In genomic region chr12:51907083-51907863, GRCh38 we compare ENCODE assay signal across 11 cellular contexts. TPM values are rescaled to one million over a fixed set of nuclear protein-coding genes. Genes with fewer than 3 reads are reported as not detected.
DNase-seq lines count a peak whose midpoint lies in the region; ATAC-seq, FAIRE-seq and TF ChIP-seq lines count a peak whose summit lies in the region.
"Had no signal": no experiment of that assay in that cellular context is flagged by ENCODE, and none has a peak within 500 bp of the region (broad histone marks: within the 10 kb centered on the region; RNA-seq: fewer than 3 reads in every experiment).

Gene ACVRL1, plus strand, starts transcription at chr12:51907504. Its CDS starts 4,971 bp downstream, at chr12:51912475.

- peaks cover 17% of the 10 kb centered on the region for H3K27me3 Mint-ChIP-seq in endothelial cell (ENCODE audit: unreplicated experiment)
- H3K27me3 Mint-ChIP-seq in activated CD4-positive, alpha-beta memory T cell treated with anti-CD3 and anti-CD28 coated beads for 36 hours, result peaks cover 21% of the 10 kb centered on the region

- TF ChIP-seq CTCF in endothelial cell (IDR thresholded peaks at IDR 0.05; ENCODE audit: unreplicated experiment) (no peak), lung (IDR thresholded peaks at IDR 0.05; ENCODE audit: control extremely low read depth, extremely low read depth) (no peak)

- H3K27ac Mint-ChIP-seq in endothelial cell (ENCODE audit: unreplicated experiment), result peak within 1 kb of the TSS; percentile 92
- H3K27ac Mint-ChIP-seq in activated CD4-positive, alpha-beta memory T cell treated with anti-CD3 and anti-CD28 coated beads for 36 hours, result no peak within 1 kb of the TSS

- H3K4me3 ChIP-seq in HUES6 (ENCODE audit: low read depth, low read length), result peak within 1 kb of the TSS; percentile 51
- H3K4me3 ChIP-seq in lung, result peak within 1 kb of the TSS; percentile 61
- peak within 1 kb of the TSS; percentile 69 for H3K4me3 ChIP-seq in stomach smooth muscle (ENCODE audit: low read length in 2 of 2)

- no peak for TF ChIP-seq POLR2A in GM12892 (IDR thresholded peaks at IDR 0.05; ENCODE audit: low read depth, low read length)

- POLR2A ChIA-PET in activated CD4-positive, alpha-beta memory T cell treated with anti-CD3 and anti-CD28 coated beads for 36 hours (lab: Charles Lee), result no interaction called here

- ATAC-seq in lung (ENCODE audit: insufficient read depth, low FRiP score), result no peak

- H3K27ac ChIP-seq in HUES6 (ENCODE audit: low read depth, low read length), result no peak within 1 kb of the TSS
- H3K27ac ChIP-seq in lung (ENCODE audit: low read depth in 1 of 2, low read length in 1 of 2), result peak within 1 kb of the TSS; percentile 93 to 96
- peak within 1 kb of the TSS; percentile 82 for H3K27ac ChIP-seq in stomach smooth muscle (ENCODE audit: low read length)

- no peaks in the 10 kb centered on the region for H3K9me3 ChIP-seq in HUES6 (ENCODE audit: control insufficient read depth, insufficient read depth, low read depth, low read length)
- H3K9me3 ChIP-seq in lung (ENCODE audit: control insufficient read depth in 2 of 2, insufficient read depth in 1 of 2, low read length in 1 of 2), result no peaks in the 10 kb centered on the region
- H3K9me3 ChIP-seq in stomach smooth muscle (ENCODE audit: control insufficient read depth in 2 of 2, low read length in 2 of 2), result no peaks in the 10 kb centered on the region

- peaks cover 72% of the 10 kb centered on the region for H3K4me1 Mint-ChIP-seq in endothelial cell (ENCODE audit: unreplicated experiment)
- H3K4me1 Mint-ChIP-seq in activated CD4-positive, alpha-beta memory T cell treated with anti-CD3 and anti-CD28 coated beads for 36 hours (ENCODE audit: low read depth), result no peaks in the 10 kb centered on the region

- intact Hi-C loops in activated CD4-positive, alpha-beta memory T cell treated with anti-CD3 and anti-CD28 coated beads for 36 hours (cut with micrococcal nuclease), result no loop called here

- CTCF ChIA-PET in activated CD4-positive, alpha-beta memory T cell treated with anti-CD3 and anti-CD28 coated beads for 36 hours (lab: Charles Lee), result interaction anchor here (1.3 to 1.6 kb wide), 2 partner anchors 32 to 73 kb away, joined by 3 to 4 read pairs; no protein-coding TSS in a partner anchor

- 7 to 9% methylated on average over 67 to 74 of the region's 74 CpGs for WGBS in lung, 2 donors

- peaks cover 5% of the 10 kb centered on the region for H3K36me3 Mint-ChIP-seq in endothelial cell (ENCODE audit: low read depth, unreplicated experiment)
- H3K36me3 Mint-ChIP-seq in activated CD4-positive, alpha-beta memory T cell treated with anti-CD3 and anti-CD28 coated beads for 36 hours, result no peaks in the 10 kb centered on the region

- no peak for FAIRE-seq in GM12892 (lab: Jason Lieb, UNC)

- peak within 1 kb of the TSS; percentile 96 for H3K4me3 Mint-ChIP-seq in endothelial cell (ENCODE audit: unreplicated experiment)
- H3K4me3 Mint-ChIP-seq in activated CD4-positive, alpha-beta memory T cell treated with anti-CD3 and anti-CD28 coated beads for 36 hours, result no peak within 1 kb of the TSS

- H3K4me1 ChIP-seq in HUES6 (ENCODE audit: control insufficient read depth, insufficient read depth, low read length), result peaks cover 20% of the 10 kb centered on the region; the same call in 1 of the 2 replicates
- peaks cover 4 to 14% of the 10 kb centered on the region in 2 donors for H3K4me1 ChIP-seq in lung (ENCODE audit: control insufficient read depth in 2 of 2, insufficient read depth in 2 of 2, low read length in 2 of 2)
- peaks cover 40% of the 10 kb centered on the region for H3K4me1 ChIP-seq in stomach smooth muscle (ENCODE audit: control insufficient read depth, insufficient read depth, low read length)

- H3K27me3 ChIP-seq in HUES6 (ENCODE audit: control insufficient read depth, insufficient read depth, low read length) (peaks cover 54% of the 10 kb centered on the region), lung (ENCODE audit: control insufficient read depth, insufficient read depth) (no peaks in the 10 kb centered on the region), stomach smooth muscle (ENCODE audit: control insufficient read depth in 1 of 2, insufficient read depth in 2 of 2, low read length in 2 of 2) (peaks cover 13 to 27% of the 10 kb centered on the region in 2 donors)

- DNase-seq in endothelial cell (ENCODE audit: low spot score) (peak; percentile 39), lung (ENCODE audit: low spot score) (no peak), GM12892 (ENCODE audit: insufficient read length) (no peak)
- DNase-seq in activated CD4-positive, alpha-beta memory T cell treated with anti-CD3 and anti-CD28 coated beads for 36 hours, result no peak
- DNase-seq in stimulated activated CD8-positive, alpha-beta memory T cell treated with anti-CD3 and anti-CD28 coated beads, Interleukin-4, amount 100 ng/mL, for 48 hours, result no peak
- DNase-seq in stimulated activated CD4-positive, alpha-beta T cell treated with anti-CD3 and anti-CD28 coated beads, Interleukin-12 subunit alpha, Interleukin-12 subunit beta, amount 100 ng/mL, for 4 hours, result no peak
- DNase-seq: cortex of kidney; MM.1S; stimulated activated CD4-positive, alpha-beta T cell treated with anti-CD3 and anti-CD28 coated beads, Interleukin-4, amount 100 ng/mL, for 4 hours had no signal

- H3K9me3 Mint-ChIP-seq in endothelial cell (ENCODE audit: unreplicated experiment), result no peaks in the 10 kb centered on the region
- H3K9me3 Mint-ChIP-seq in activated CD4-positive, alpha-beta memory T cell treated with anti-CD3 and anti-CD28 coated beads for 36 hours, result no peaks in the 10 kb centered on the region

- H3K9ac ChIP-seq in HUES6 (ENCODE audit: low read length) (no peak within 1 kb of the TSS), stomach smooth muscle (ENCODE audit: low read length in 2 of 2) (peak within 1 kb of the TSS; percentile 66 to 69)

- no peaks in the 10 kb centered on the region for H3K36me3 ChIP-seq in HUES6 (ENCODE audit: control insufficient read depth, insufficient read depth, low read length)
- H3K36me3 ChIP-seq in lung (ENCODE audit: control insufficient read depth in 2 of 2, insufficient read depth in 2 of 2, low read length in 2 of 2), result no peaks in the 10 kb centered on the region
- no peaks in the 10 kb centered on the region for H3K36me3 ChIP-seq in stomach smooth muscle (ENCODE audit: control insufficient read depth in 2 of 2, insufficient read depth in 2 of 2, low read length in 2 of 2)

RNA-seq across cellular contexts. Expression of gene ACVRL1, which starts in this region (rescaled TPM):
- 395 TPM for total RNA-seq in endothelial cell (ENCODE audit: unreplicated experiment)
- 100 to 1,000 TPM; 101 to 186 TPM for total RNA-seq in lung
- polyA plus RNA-seq in lung, result 100 to 1,000 TPM in 1 of 2 donors, 10 to 100 TPM in 1; 76.1 to 130 TPM
- total RNA-seq in activated CD4-positive, alpha-beta memory T cell treated with anti-CD3 and anti-CD28 coated beads for 36 hours, result not detected
- 0.40 TPM for polyA plus RNA-seq in GM12892 (2012; ENCODE audit: missing spikeins)

Comparison
In these comparisons a context has a peak if more than half of its experiments do, and no peak if none do; other contexts are left out.
1. RNA of gene ACVRL1 (total RNA-seq): 395 TPM in endothelial cell (single experiment) and 101 to 186 TPM in lung; not detected in activated CD4-positive, alpha-beta memory T cell treated with anti-CD3 and anti-CD28 coated beads for 36 hours; every median in the first group is over 100 times any median in the second.
2. Peak in every context shown above with its lines, with median percentiles within 50 percentile points of each other: H3K4me3 ChIP-seq.